In genomic region chr6:105593805-105594231, GRCh38 we compare ENCODE assay signal across 15 cellular contexts.
A peak's percentile ranks its signal among the peaks of the same experiment; 100 is the strongest.
DNase-seq lines count a peak whose midpoint lies in the region; TF ChIP-seq lines count a peak whose summit lies in the region.
"Had no signal": no experiment of that assay in that cellular context is flagged by ENCODE, and none has a peak within 500 bp of the region (broad histone marks: within the 10 kb centered on the region; RNA-seq: fewer than 3 reads in every experiment).

No MANE protein-coding gene starts in this region.

- H3K4me1 Mint-ChIP-seq in neural crest cell (peaks cover 31% of the 10 kb centered on the region), chondrocyte (ENCODE audit: low read depth) (peaks cover 42% of the 10 kb centered on the region)
- H3K4me1 Mint-ChIP-seq: endodermal cell had no signal

- H3K27ac ChIP-seq in C4-2B, result peak overlapping the region; percentile 41; the same call in 1 of the 2 replicates

- H3K9me3 Mint-ChIP-seq in neural crest cell, result no peaks in the 10 kb centered on the region
- H3K9me3 Mint-ChIP-seq in chondrocyte (ENCODE audit: low read depth), result no peaks in the 10 kb centered on the region

- TF ChIP-seq CTCF in C4-2B (conservative IDR thresholded peaks at IDR 0.05), result no peak
- TF ChIP-seq CTCF in neural crest cell (conservative IDR thresholded peaks at IDR 0.05), result no peak
- no peak for TF ChIP-seq CTCF in chondrocyte (IDR thresholded peaks at IDR 0.05)

- no peak overlapping the region for H3K4me3 Mint-ChIP-seq in neural crest cell
- H3K4me3 Mint-ChIP-seq in chondrocyte (ENCODE audit: unreplicated experiment), result no peak overlapping the region
- H3K4me3 Mint-ChIP-seq: endodermal cell; stimulated activated naive CD8-positive, alpha-beta T cell treated with anti-CD3 and anti-CD28 coated beads, Interleukin-15, amount 100 ng/mL, for 72 hours had no signal

- H3K27ac Mint-ChIP-seq in neural crest cell (ENCODE audit: unreplicated experiment) (peak overlapping the region; percentile 78), chondrocyte (ENCODE audit: unreplicated experiment) (no peak overlapping the region)
- H3K27ac Mint-ChIP-seq: endodermal cell; stimulated activated naive CD8-positive, alpha-beta T cell treated with anti-CD3 and anti-CD28 coated beads, Interleukin-15, amount 100 ng/mL, for 72 hours had no signal

- peak; percentile 86 for DNase-seq in M059J (ENCODE audit: low read depth)
- DNase-seq in cerebellum (ENCODE audit: low spot score), result peak; percentile 48
- no peak for DNase-seq in neural crest cell (ENCODE audit: low read depth, low spot score)
- no peak for DNase-seq in activated CD4-positive, CD25-positive, alpha-beta regulatory T cell (lab: John Stamatoyannopoulos, UW)
- no peak for DNase-seq in activated CD4-positive, alpha-beta T cell treated with anti-CD3 and anti-CD28 coated beads for 1 hour
- DNase-seq in chondrocyte (ENCODE audit: low spot score), result no peak
- DNase-seq in NCI-H146 (lab: John Stamatoyannopoulos, UW), result no peak
- DNase-seq: activated CD4-positive, alpha-beta T cell treated with anti-CD3 and anti-CD28 coated beads for 4 hours; anterior cingulate cortex; endodermal cell; NCI-H1417; posterior cingulate gyrus; stimulated activated CD4-positive, alpha-beta T cell treated with anti-CD3 and anti-CD28 coated beads, Interleukin-2, amount 100 ng/mL, for 48 hours; stimulated activated naive CD8-positive, alpha-beta T cell treated with anti-CD3 and anti-CD28 coated beads, Interleukin-15, amount 100 ng/mL, for 72 hours had no signal

- H3K27me3 Mint-ChIP-seq in neural crest cell (ENCODE audit: low read depth) (no peaks in the 10 kb centered on the region), chondrocyte (ENCODE audit: low read depth) (no peaks in the 10 kb centered on the region)

- H3K36me3 Mint-ChIP-seq in neural crest cell (ENCODE audit: low read depth) (no peaks in the 10 kb centered on the region), chondrocyte (ENCODE audit: low read depth) (no peaks in the 10 kb centered on the region)

Comparison
In these comparisons a context has a peak if more than half of its experiments do, and no peak if none do; other contexts are left out.
1. DNase-seq: peak in M059J (single experiment) and cerebellum (single experiment); none in neural crest cell (single experiment), activated CD4-positive, CD25-positive, alpha-beta regulatory T cell (0 of 4), activated CD4-positive, alpha-beta T cell treated with anti-CD3 and anti-CD28 coated beads for 1 hour (single experiment), chondrocyte (single experiment) and NCI-H146 (single experiment).